1 cellular context compared by ENCODE assay signal in genomic region chr7:957418-958220, GRCh38.
TF ChIP-seq lines count a peak whose summit lies in the region.

No MANE protein-coding gene starts in this region.

TF ChIP-seq in HepG2, 621 proteins besides CTCF, POLR2A, EP300 and RAD21 (continued from another document and continues in another):
- no peak for TF ChIP-seq GLMP (CRISPR knock-in tag; IDR thresholded peaks at IDR 0.05; ENCODE audit: borderline replicate concordance)
- peak; percentile 79; the same call in 1 of the 2 replicates for TF ChIP-seq ZSCAN20 (CRISPR knock-in tag; IDR thresholded peaks at IDR 0.05; ENCODE audit: borderline replicate concordance)
- no peak for TF ChIP-seq FOXP1 (IDR thresholded peaks at IDR 0.05)
- TF ChIP-seq FOXP1 (CRISPR knock-in tag; IDR thresholded peaks at IDR 0.05), result no peak
- TF ChIP-seq SIN3B (IDR thresholded peaks at IDR 0.05; ENCODE audit: low read length), result no peak
- TF ChIP-seq ZNF546 (CRISPR knock-in tag; conservative IDR thresholded peaks at IDR 0.05), result peak; percentile 83
- TF ChIP-seq, protein P1, sequence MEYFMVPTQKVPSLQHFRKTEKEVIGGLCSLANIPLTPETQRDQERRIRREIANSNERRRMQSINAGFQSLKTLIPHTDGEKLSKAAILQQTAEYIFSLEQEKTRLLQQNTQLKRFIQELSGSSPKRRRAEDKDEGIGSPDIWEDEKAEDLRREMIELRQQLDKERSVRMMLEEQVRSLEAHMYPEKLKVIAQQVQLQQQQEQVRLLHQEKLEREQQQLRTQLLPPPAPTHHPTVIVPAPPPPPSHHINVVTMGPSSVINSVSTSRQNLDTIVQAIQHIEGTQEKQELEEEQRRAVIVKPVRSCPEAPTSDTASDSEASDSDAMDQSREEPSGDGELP (IDR thresholded peaks at IDR 0.05; ENCODE audit: borderline replicate concordance, low read depth), result peak; percentile 50
- no peak for TF ChIP-seq NR1H2 (CRISPR knock-in tag; IDR thresholded peaks at IDR 0.05; ENCODE audit: borderline replicate concordance, low read depth)
- TF ChIP-seq SAP130 (CRISPR knock-in tag; IDR thresholded peaks at IDR 0.05; ENCODE audit: low read depth), result peak; percentile 67; the same call in 1 of the 2 replicates
- peak; percentile 51 for TF ChIP-seq PITX1 (CRISPR knock-in tag; IDR thresholded peaks at IDR 0.05)
- TF ChIP-seq, protein P2, sequence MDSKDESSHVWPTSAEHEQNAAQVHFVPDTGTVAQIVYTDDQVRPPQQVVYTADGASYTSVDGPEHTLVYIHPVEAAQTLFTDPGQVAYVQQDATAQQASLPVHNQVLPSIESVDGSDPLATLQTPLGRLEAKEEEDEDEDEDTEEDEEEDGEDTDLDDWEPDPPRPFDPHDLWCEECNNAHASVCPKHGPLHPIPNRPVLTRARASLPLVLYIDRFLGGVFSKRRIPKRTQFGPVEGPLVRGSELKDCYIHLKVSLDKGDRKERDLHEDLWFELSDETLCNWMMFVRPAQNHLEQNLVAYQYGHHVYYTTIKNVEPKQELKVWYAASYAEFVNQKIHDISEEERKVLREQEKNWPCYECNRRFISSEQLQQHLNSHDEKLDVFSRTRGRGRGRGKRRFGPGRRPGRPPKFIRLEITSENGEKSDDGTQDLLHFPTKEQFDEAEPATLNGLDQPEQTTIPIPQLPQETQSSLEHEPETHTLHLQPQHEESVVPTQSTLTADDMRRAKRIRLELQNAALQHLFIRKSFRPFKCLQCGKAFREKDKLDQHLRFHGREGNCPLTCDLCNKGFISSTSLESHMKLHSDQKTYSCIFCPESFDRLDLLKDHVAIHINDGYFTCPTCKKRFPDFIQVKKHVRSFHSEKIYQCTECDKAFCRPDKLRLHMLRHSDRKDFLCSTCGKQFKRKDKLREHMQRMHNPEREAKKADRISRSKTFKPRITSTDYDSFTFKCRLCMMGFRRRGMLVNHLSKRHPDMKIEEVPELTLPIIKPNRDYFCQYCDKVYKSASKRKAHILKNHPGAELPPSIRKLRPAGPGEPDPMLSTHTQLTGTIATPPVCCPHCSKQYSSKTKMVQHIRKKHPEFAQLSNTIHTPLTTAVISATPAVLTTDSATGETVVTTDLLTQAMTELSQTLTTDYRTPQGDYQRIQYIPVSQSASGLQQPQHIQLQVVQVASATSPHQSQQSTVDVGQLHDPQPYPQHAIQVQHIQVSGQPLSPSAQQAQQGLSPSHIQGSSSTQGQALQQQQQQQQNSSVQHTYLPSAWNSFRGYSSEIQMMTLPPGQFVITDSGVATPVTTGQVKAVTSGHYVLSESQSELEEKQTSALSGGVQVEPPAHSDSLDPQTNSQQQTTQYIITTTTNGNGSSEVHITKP (CRISPR knock-in tag; IDR thresholded peaks at IDR 0.05; ENCODE audit: low read depth), result no peak; the same call in 1 of the 2 replicates
- TF ChIP-seq SAFB2 (CRISPR knock-in tag; IDR thresholded peaks at IDR 0.05; ENCODE audit: borderline replicate concordance, low read depth), result no peak; the same call in 1 of the 2 replicates
- peak; percentile 36 for TF ChIP-seq PHF5A (CRISPR knock-in tag; IDR thresholded peaks at IDR 0.05; ENCODE audit: low read depth, unreplicated experiment)
- peak; percentile 88 for TF ChIP-seq IRX3 (CRISPR knock-in tag; IDR thresholded peaks at IDR 0.05; ENCODE audit: borderline replicate concordance, low read depth)
- TF ChIP-seq ZNF703 (CRISPR knock-in tag; IDR thresholded peaks at IDR 0.05; ENCODE audit: borderline replicate concordance), result no peak
- no peak for TF ChIP-seq DZIP1 (CRISPR knock-in tag; IDR thresholded peaks at IDR 0.05)
- TF ChIP-seq HNF4G (IDR thresholded peaks at IDR 0.05; ENCODE audit: borderline replicate concordance, low read depth, low read length), result no peak
- no peak; the same call in 1 of the 2 replicates for TF ChIP-seq HNF4G (CRISPR knock-in tag; IDR thresholded peaks at IDR 0.05; ENCODE audit: borderline replicate concordance, low read depth)
- TF ChIP-seq RXRA (CRISPR knock-in tag; IDR thresholded peaks at IDR 0.05), result peak; percentile 61; the same call in 1 of the 2 replicates
- TF ChIP-seq ZFP90 (CRISPR knock-in tag; IDR thresholded peaks at IDR 0.05; ENCODE audit: borderline replicate concordance), result peak; percentile 84; the same call in 1 of the 2 replicates
- TF ChIP-seq TERF1 (CRISPR knock-in tag; IDR thresholded peaks at IDR 0.05), result no peak
- TF ChIP-seq KAT7 (CRISPR knock-in tag; IDR thresholded peaks at IDR 0.05; ENCODE audit: borderline replicate concordance), result 0 out of 2 replicates have a peak, but pooled peaks have one; percentile 10
- peak; percentile 81; the same call in 1 of the 2 replicates for TF ChIP-seq MZF1 (CRISPR knock-in tag; IDR thresholded peaks at IDR 0.05; ENCODE audit: borderline replicate concordance)
- no peak; the same call in 1 of the 2 replicates for TF ChIP-seq GATAD1 (CRISPR knock-in tag; IDR thresholded peaks at IDR 0.05)
- TF ChIP-seq, protein P3, sequence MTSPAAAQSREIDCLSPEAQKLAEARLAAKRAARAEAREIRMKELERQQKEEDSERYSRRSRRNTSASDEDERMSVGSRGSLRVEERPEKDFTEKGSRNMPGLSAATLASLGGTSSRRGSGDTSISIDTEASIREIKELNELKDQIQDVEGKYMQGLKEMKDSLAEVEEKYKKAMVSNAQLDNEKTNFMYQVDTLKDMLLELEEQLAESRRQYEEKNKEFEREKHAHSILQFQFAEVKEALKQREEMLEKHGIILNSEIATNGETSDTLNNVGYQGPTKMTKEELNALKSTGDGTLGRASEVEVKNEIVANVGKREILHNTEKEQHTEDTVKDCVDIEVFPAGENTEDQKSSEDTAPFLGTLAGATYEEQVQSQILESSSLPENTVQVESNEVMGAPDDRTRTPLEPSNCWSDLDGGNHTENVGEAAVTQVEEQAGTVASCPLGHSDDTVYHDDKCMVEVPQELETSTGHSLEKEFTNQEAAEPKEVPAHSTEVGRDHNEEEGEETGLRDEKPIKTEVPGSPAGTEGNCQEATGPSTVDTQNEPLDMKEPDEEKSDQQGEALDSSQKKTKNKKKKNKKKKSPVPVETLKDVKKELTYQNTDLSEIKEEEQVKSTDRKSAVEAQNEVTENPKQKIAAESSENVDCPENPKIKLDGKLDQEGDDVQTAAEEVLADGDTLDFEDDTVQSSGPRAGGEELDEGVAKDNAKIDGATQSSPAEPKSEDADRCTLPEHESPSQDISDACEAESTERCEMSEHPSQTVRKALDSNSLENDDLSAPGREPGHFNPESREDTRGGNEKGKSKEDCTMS (CRISPR knock-in tag; conservative IDR thresholded peaks at IDR 0.05), result no peak; the same call in 1 of the 2 replicates
- no peak for TF ChIP-seq ZUFSP (CRISPR knock-in tag; IDR thresholded peaks at IDR 0.05; ENCODE audit: borderline replicate concordance)
- TF ChIP-seq MEF2D (CRISPR knock-in tag; IDR thresholded peaks at IDR 0.05), result peak; percentile 81; the same call in 1 of the 2 replicates
- no peak for TF ChIP-seq MAFG (CRISPR knock-in tag; IDR thresholded peaks at IDR 0.05)
- no peak for TF ChIP-seq ZFAT (CRISPR knock-in tag; conservative IDR thresholded peaks at IDR 0.05)
- peak; percentile 79; the same call in 1 of the 2 replicates for TF ChIP-seq RFXANK (CRISPR knock-in tag; IDR thresholded peaks at IDR 0.05)
- TF ChIP-seq, protein P4, sequence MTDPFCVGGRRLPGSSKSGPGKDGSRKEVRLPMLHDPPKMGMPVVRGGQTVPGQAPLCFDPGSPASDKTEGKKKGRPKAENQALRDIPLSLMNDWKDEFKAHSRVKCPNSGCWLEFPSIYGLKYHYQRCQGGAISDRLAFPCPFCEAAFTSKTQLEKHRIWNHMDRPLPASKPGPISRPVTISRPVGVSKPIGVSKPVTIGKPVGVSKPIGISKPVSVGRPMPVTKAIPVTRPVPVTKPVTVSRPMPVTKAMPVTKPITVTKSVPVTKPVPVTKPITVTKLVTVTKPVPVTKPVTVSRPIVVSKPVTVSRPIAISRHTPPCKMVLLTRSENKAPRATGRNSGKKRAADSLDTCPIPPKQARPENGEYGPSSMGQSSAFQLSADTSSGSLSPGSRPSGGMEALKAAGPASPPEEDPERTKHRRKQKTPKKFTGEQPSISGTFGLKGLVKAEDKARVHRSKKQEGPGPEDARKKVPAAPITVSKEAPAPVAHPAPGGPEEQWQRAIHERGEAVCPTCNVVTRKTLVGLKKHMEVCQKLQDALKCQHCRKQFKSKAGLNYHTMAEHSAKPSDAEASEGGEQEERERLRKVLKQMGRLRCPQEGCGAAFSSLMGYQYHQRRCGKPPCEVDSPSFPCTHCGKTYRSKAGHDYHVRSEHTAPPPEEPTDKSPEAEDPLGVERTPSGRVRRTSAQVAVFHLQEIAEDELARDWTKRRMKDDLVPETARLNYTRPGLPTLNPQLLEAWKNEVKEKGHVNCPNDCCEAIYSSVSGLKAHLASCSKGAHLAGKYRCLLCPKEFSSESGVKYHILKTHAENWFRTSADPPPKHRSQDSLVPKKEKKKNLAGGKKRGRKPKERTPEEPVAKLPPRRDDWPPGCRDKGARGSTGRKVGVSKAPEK (CRISPR knock-in tag; IDR thresholded peaks at IDR 0.05; ENCODE audit: borderline replicate concordance), result peak; percentile 74; the same call in 1 of the 2 replicates
- no peak for TF ChIP-seq CHD4 (IDR thresholded peaks at IDR 0.05; ENCODE audit: borderline replicate concordance, low read length)
- peak; percentile 62 for TF ChIP-seq HDAC2 (CRISPR knock-in tag; IDR thresholded peaks at IDR 0.05)
- no peak for TF ChIP-seq EZH2 (conservative IDR thresholded peaks at IDR 0.05; ENCODE audit: low read depth, low read length)
- TF ChIP-seq FOXK1 (CRISPR knock-in tag; IDR thresholded peaks at IDR 0.05; ENCODE audit: borderline replicate concordance, low read depth), result no peak; the same call in 1 of the 2 replicates
- no peak for TF ChIP-seq SRSF1 (optimal IDR thresholded peaks at IDR 0.05; ENCODE audit: low read depth, low read length)
